Comparison of ENCODE assay signal across 23 cellular contexts in genomic region chr3:27119639-27120038, GRCh38.
"Had no signal": no experiment of that assay in that cellular context is flagged by ENCODE, and none has a peak within 500 bp of the region (broad histone marks: within the 10 kb centered on the region; RNA-seq: fewer than 3 reads in every experiment).

No MANE protein-coding gene starts in this region.

- ATAC-seq: effector memory CD8-positive, alpha-beta T cell; esophagus mucosa; gastrocnemius medialis; heart right ventricle; left cardiac atrium; left lung; left ventricle myocardium superior; lower lobe of right lung; mucosa of descending colon had no signal

- H3K4me1 ChIP-seq: colonic mucosa, esophagus squamous epithelium, gastrocnemius medialis, heart right ventricle, left lung, lower lobe of right lung had no signal

- H3K36me3 ChIP-seq: colonic mucosa, esophagus squamous epithelium, left lung, lower lobe of right lung had no signal

- DNase-seq: colonic mucosa; cortex of kidney; effector CD8-positive, alpha-beta T cell; effector memory CD8-positive, alpha-beta T cell; endodermal cell; erythroblast; esophagus squamous epithelium; foreskin fibroblast; foreskin melanocyte; gastrocnemius medialis; glutamatergic neuron; head of caudate nucleus; heart right ventricle; hippocampal formation; left cardiac atrium; left lung; left ventricle myocardium superior; lower lobe of right lung; mesenchymal stem cell; mucosa of descending colon; naive B cell had no signal

- H3K4me3 ChIP-seq: colonic mucosa, esophagus squamous epithelium, gastrocnemius medialis, heart right ventricle, left lung, lower lobe of right lung, mucosa of descending colon had no signal

- H3K27me3 ChIP-seq: colonic mucosa, esophagus squamous epithelium, gastrocnemius medialis, heart right ventricle, left lung had no signal

- H3K27ac ChIP-seq: colonic mucosa, epithelial cell of prostate, esophagus squamous epithelium, gastrocnemius medialis, heart right ventricle, left lung, lower lobe of right lung had no signal

- H3K9me3 ChIP-seq: colonic mucosa, esophagus squamous epithelium, gastrocnemius medialis, heart right ventricle, left lung, lower lobe of right lung, mucosa of descending colon had no signal
